Comparison of ENCODE assay signal across 9 cellular contexts in genomic region chr18:48924621-48925601, GRCh38. TPM values are rescaled to one million over a fixed set of nuclear protein-coding genes. Genes with fewer than 3 reads are reported as not detected.
DNase-seq lines count a peak whose midpoint lies in the region; ATAC-seq, FAIRE-seq and TF ChIP-seq lines count a peak whose summit lies in the region.
"Had no signal": no experiment of that assay in that cellular context is flagged by ENCODE, and none has a peak within 500 bp of the region (broad histone marks: within the 10 kb centered on the region; RNA-seq: fewer than 3 reads in every experiment).

No MANE protein-coding gene starts in this region.

- H3K9ac ChIP-seq in astrocyte (ENCODE audit: low read length), result peak overlapping the region; percentile 50

- H3K27me3 Mint-ChIP-seq in astrocyte (ENCODE audit: low read depth, unreplicated experiment) (no peaks in the 10 kb centered on the region), memory B cell (no peaks in the 10 kb centered on the region)

- H3K27ac Mint-ChIP-seq in astrocyte (ENCODE audit: unreplicated experiment), result peak overlapping the region; percentile 87
- H3K27ac Mint-ChIP-seq in memory B cell, result peak overlapping the region; percentile 72

- H3K9me3 ChIP-seq in astrocyte (ENCODE audit: insufficient read depth, low read depth, low read length) (no peaks in the 10 kb centered on the region), tibial artery (no peaks in the 10 kb centered on the region)

- H3K79me2 ChIP-seq in astrocyte (ENCODE audit: insufficient read depth, low read length), result peaks cover 99% of the 10 kb centered on the region

- H3K36me3 ChIP-seq in astrocyte (ENCODE audit: insufficient read depth, low read length) (peaks cover 20% of the 10 kb centered on the region), tibial artery (peaks cover 11 to 22% (median 13%) of the 10 kb centered on the region in 3 donors)

- H3K4me3 Mint-ChIP-seq in astrocyte (ENCODE audit: unreplicated experiment) (peak overlapping the region; percentile 67), memory B cell (peak overlapping the region; percentile 62)

- FAIRE-seq in astrocyte (lab: Jason Lieb, UNC), result no peak

- H3K9me3 Mint-ChIP-seq in astrocyte (ENCODE audit: unreplicated experiment), result no peaks in the 10 kb centered on the region
- no peaks in the 10 kb centered on the region for H3K9me3 Mint-ChIP-seq in memory B cell

- H3K36me3 Mint-ChIP-seq in astrocyte (ENCODE audit: low read depth, unreplicated experiment), result peaks cover 33% of the 10 kb centered on the region
- peaks cover 4% of the 10 kb centered on the region for H3K36me3 Mint-ChIP-seq in memory B cell

- intact Hi-C loops in tibial artery (cut with DNase I; ENCODE audit: low total_unique reads), result no loop called here

- DNase-seq in activated naive CD4-positive, alpha-beta T cell treated with Interleukin-2 at 50 U/mL for 16 hours, result peak; percentile 28
- no peak for DNase-seq in activated naive CD4-positive, alpha-beta T cell treated with anti-CD3 and anti-CD28 coated beads, Interleukin-2, amount 50 U/mL, for 16 hours
- DNase-seq in astrocyte (ENCODE audit: low read depth), result no peak
- DNase-seq in memory B cell (ENCODE audit: low spot score in 2 of 2), result no peak
- DNase-seq in tibial artery, result peak in 1 of 2 donors; percentile 67
- no peak for DNase-seq in COLO668 (lab: John Stamatoyannopoulos, UW; ENCODE audit: unreplicated experiment)
- no peak for DNase-seq in T1000 (lab: John Stamatoyannopoulos, UW)
- DNase-seq: NCI-H446 had no signal

- peak overlapping the region; percentile 42 for H3K27ac ChIP-seq in astrocyte (ENCODE audit: low read depth, low read length)
- peak overlapping the region; percentile 73 to 88 for H3K27ac ChIP-seq in tibial artery

- ATAC-seq in memory B cell (ENCODE audit: low read depth), result no peak
- no peak for ATAC-seq in HG02588 (IDR thresholded peaks at IDR 0.05; ENCODE audit: unreplicated experiment)

- H3K4me1 Mint-ChIP-seq in astrocyte (ENCODE audit: low read depth, unreplicated experiment) (peaks cover 86% of the 10 kb centered on the region), memory B cell (peaks cover 50% of the 10 kb centered on the region)

- TF ChIP-seq CTCF in astrocyte (IDR thresholded peaks at IDR 0.05; ENCODE audit: insufficient read depth, low read depth, low read length) (no peak), tibial artery (IDR thresholded peaks at IDR 0.05) (no peak)

- no peak overlapping the region for H3K4me3 ChIP-seq in astrocyte (ENCODE audit: insufficient read depth, low read depth, low read length)
- peak overlapping the region; percentile 10 to 25 for H3K4me3 ChIP-seq in tibial artery

- H4K20me1 ChIP-seq in astrocyte (ENCODE audit: insufficient read depth, low read length), result peaks cover 95% of the 10 kb centered on the region

- H3K4me2 ChIP-seq in astrocyte (ENCODE audit: low read length), result peak overlapping the region; percentile 20

- H3K27me3 ChIP-seq in astrocyte (ENCODE audit: insufficient read depth, low read length), result no peaks in the 10 kb centered on the region
- no peaks in the 10 kb centered on the region for H3K27me3 ChIP-seq in tibial artery

- H3K4me1 ChIP-seq in astrocyte (ENCODE audit: insufficient read depth, low read length), result peaks cover 67% of the 10 kb centered on the region
- peaks cover 0 to 99% (median 96%) of the 10 kb centered on the region in 4 donors for H3K4me1 ChIP-seq in tibial artery

- H2AFZ ChIP-seq in astrocyte (ENCODE audit: low read depth, low read length), result no peak overlapping the region

RNA-seq across cellular contexts. Expression of gene SMAD7, which starts 25.9 kb away (rescaled TPM):
- total RNA-seq in astrocyte, result 62.9 and 76.2 TPM in 2 replicates
